ENCODE assay signal across 18 cellular contexts in the genomic region with DNA sequence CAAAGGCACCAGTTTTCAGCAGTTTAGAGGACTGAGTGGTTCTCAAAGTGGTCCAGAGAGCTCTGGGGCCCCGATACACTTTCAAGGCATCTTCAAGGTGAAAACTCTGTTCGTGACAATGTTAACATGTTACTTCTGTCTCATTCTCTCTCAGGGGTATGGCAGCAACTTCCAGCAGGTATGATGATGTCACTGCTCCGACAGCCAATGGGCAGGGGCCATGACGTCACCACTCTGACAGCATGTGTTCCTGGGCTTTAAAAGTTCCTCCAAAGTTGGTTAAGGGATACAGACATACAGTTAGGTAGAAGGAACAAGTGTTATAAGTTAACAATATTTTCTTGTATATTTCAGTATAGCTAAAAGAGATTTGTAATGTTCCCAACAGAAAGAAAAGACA.
A peak's percentile ranks its signal among the peaks of the same experiment; 100 is the strongest.
DNase-seq lines count a peak whose midpoint lies in the region; ATAC-seq and TF ChIP-seq lines count a peak whose summit lies in the region.
"Had no signal": no experiment of that assay in that cellular context is flagged by ENCODE, and none has a peak within 500 bp of the region (broad histone marks: within the 10 kb centered on the region; RNA-seq: fewer than 3 reads in every experiment).

No MANE protein-coding gene starts in this region.

- BruUV-seq in Calu3 (replicated peaks; lab: Mats Ljungman, UMichigan) = no TSS peak

- H3K27me3 Mint-ChIP-seq in Calu3 (ENCODE audit: unreplicated experiment) = peaks cover 14% of the 10 kb centered on the region

- H3K4me1 Mint-ChIP-seq in Calu3 (ENCODE audit: low read depth, unreplicated experiment) = peaks cover 31% of the 10 kb centered on the region

- no peak overlapping the region for H3K4me3 Mint-ChIP-seq in Calu3 (ENCODE audit: low read depth, unreplicated experiment)
- H3K4me3 Mint-ChIP-seq: memory B cell, T-helper 17 cell had no signal

- DNase-seq in Calu3 = peak; percentile 37
- DNase-seq in RWPE1 (ENCODE audit: low spot score) = no peak
- DNase-seq in esophagus muscularis mucosa (ENCODE audit: extremely low spot score) = peak; percentile 72
- DNase-seq in psoas muscle = no peak
- DNase-seq in left colon = no peak
- DNase-seq in HPDE6-E6E7 (ENCODE audit: extremely low spot score) = no peak
- DNase-seq: activated CD4-positive, CD25-positive, alpha-beta regulatory T cell treated with anti-CD3 and anti-CD28 coated beads, Interleukin-2, amount 50 U/mL, for 72 hours; activated CD8-positive, alpha-beta memory T cell treated with anti-CD3 and anti-CD28 coated beads, Interleukin-2, amount 50 U/mL, for 4 hours; activated naive CD4-positive, alpha-beta T cell treated with Interleukin-2 at 50 U/mL for 16 hours; effector CD8-positive, alpha-beta T cell; GF-D8; KBM-7; NCI-H2171; stimulated activated CD4-positive, alpha-beta T cell treated with anti-CD3 and anti-CD28 coated beads, Interleukin-4, amount 100 ng/mL, for 1 hour; T-helper 17 cell had no signal

- TF ChIP-seq EP300 in esophagus muscularis mucosa (IDR thresholded peaks at IDR 0.05) = no peak

- POLR2A ChIA-PET in RWPE1 (lab: Yijun Ruan, JAX; ENCODE audit: low non-redundant PET) = no interaction called here

- TF ChIP-seq POLR2A in esophagus muscularis mucosa (IDR thresholded peaks at IDR 0.05; ENCODE audit: low read depth) = no peak

- no peak overlapping the region for H3K27ac Mint-ChIP-seq in Calu3 (ENCODE audit: unreplicated experiment)
- H3K27ac Mint-ChIP-seq: memory B cell, T-helper 17 cell had no signal

- peaks cover 13% of the 10 kb centered on the region for H3K36me3 Mint-ChIP-seq in Calu3 (ENCODE audit: insufficient read depth, unreplicated experiment)
- H3K36me3 Mint-ChIP-seq: memory B cell had no signal

- no peaks in the 10 kb centered on the region for H3K9me3 Mint-ChIP-seq in Calu3 (ENCODE audit: low read depth, unreplicated experiment)
- H3K9me3 Mint-ChIP-seq: memory B cell had no signal

- CTCF ChIA-PET in Calu3 (lab: Charles Lee) = interaction anchor here (1.1 to 1.7 kb wide), 2 partner anchors 18 to 130 kb away, joined by 3 read pairs; no protein-coding TSS in a partner anchor
- CTCF ChIA-PET in RWPE1 (lab: Yijun Ruan, JAX) = no interaction called here

- no peaks in the 10 kb centered on the region for H3K27me3 ChIP-seq in esophagus muscularis mucosa
- no peaks in the 10 kb centered on the region for H3K27me3 ChIP-seq in psoas muscle (ENCODE audit: insufficient read depth in 3 of 3, low read length in 2 of 3)

- TF ChIP-seq CTCF in Calu3 (IDR thresholded peaks at IDR 0.05; ENCODE audit: unreplicated experiment) (no peak), RWPE1 (conservative IDR thresholded peaks at IDR 0.05; ENCODE audit: low read depth) (no peak), esophagus muscularis mucosa (IDR thresholded peaks at IDR 0.05) (no peak), psoas muscle (IDR thresholded peaks at IDR 0.05) (no peak)

- H3K4me1 ChIP-seq in esophagus muscularis mucosa (peaks cover 44 to 79% (median 76%) of the 10 kb centered on the region in 4 donors), psoas muscle (peaks cover 41% of the 10 kb centered on the region)

- no peak for ATAC-seq in psoas muscle
- ATAC-seq in HG03460 (IDR thresholded peaks at IDR 0.05; ENCODE audit: unreplicated experiment) = no peak
- ATAC-seq in left colon = no peak
- ATAC-seq in HG03025 (IDR thresholded peaks at IDR 0.05; ENCODE audit: low FRiP score, unreplicated experiment) = no peak
- ATAC-seq: T-helper 17 cell had no signal

- H3K27ac ChIP-seq in RWPE1 (peak overlapping the region; percentile 95), esophagus muscularis mucosa (replicated peaks in 1 of 4) (peak overlapping the region; percentile 90 to 97 (median 94)), psoas muscle (peak overlapping the region; percentile 75)

- H3K36me3 ChIP-seq in esophagus muscularis mucosa (no peaks in the 10 kb centered on the region), psoas muscle (ENCODE audit: insufficient read depth in 1 of 2, low read depth in 1 of 2) (no peaks in the 10 kb centered on the region)

- no peak overlapping the region for H3K4me3 ChIP-seq in esophagus muscularis mucosa
- no peak overlapping the region for H3K4me3 ChIP-seq in psoas muscle

- H3K9me3 ChIP-seq in esophagus muscularis mucosa = no peaks in the 10 kb centered on the region
- no peaks in the 10 kb centered on the region for H3K9me3 ChIP-seq in psoas muscle

- 78% methylated on average over 4 of the region's 4 CpGs for WGBS in esophagus muscularis mucosa
- 67 to 82% (median 80%) methylated on average over 4 of the region's 4 CpGs for WGBS in psoas muscle, 3 donors

- intact Hi-C loops in Calu3 (cut with micrococcal nuclease; ENCODE audit: unreplicated experiment) = no loop called here
- intact Hi-C loops in esophagus muscularis mucosa (cut with DNase I) = no loop called here
- intact Hi-C loops in psoas muscle (cut with DNase I) = loop anchor here (2.0 to 10.0 kb wide), 2 partner anchors 17 to 205 kb away; a partner anchor contains a TSS
- intact Hi-C loops in left colon (cut with DNase I, micrococcal nuclease) = loop anchor here in 1 of 2 donors (10.0 kb wide), 1 partner anchor 105 kb away; no protein-coding TSS in a partner anchor

Comparison
In these comparisons a context has a peak if more than half of its experiments do, and no peak if none do; other contexts are left out.
1. DNase-seq: peak in Calu3 (single experiment) and esophagus muscularis mucosa (single experiment); none in RWPE1 (single experiment), psoas muscle (0 of 2), left colon (0 of 2) and HPDE6-E6E7 (single experiment).
2. intact Hi-C loops: an anchor here in psoas muscle (2.0 to 10.0 kb wide); none called in Calu3 and esophagus muscularis mucosa.
3. Peak in every context shown above with its lines, with median percentiles within 50 percentile points of each other: H3K27ac ChIP-seq.